ENCODE assay signal across 2 cellular contexts in genomic region chr3:194293546-194294198, GRCh38.
TF ChIP-seq lines count a peak whose summit lies in the region.

No MANE protein-coding gene starts in this region.

TF ChIP-seq in GM23338, 12 proteins besides CTCF, POLR2A, EP300 and RAD21:
- TF ChIP-seq CREB1 (CRISPR knock-in tag; IDR thresholded peaks at IDR 0.05; ENCODE audit: low read depth) (no peak), POLR2AphosphoS5 (IDR thresholded peaks at IDR 0.05; ENCODE audit: low read depth) (no peak), ZNF462 (CRISPR knock-in tag; IDR thresholded peaks at IDR 0.05) (no peak), REST (IDR thresholded peaks at IDR 0.05; ENCODE audit: unreplicated experiment) (no peak), STAT1 (IDR thresholded peaks at IDR 0.05; ENCODE audit: unreplicated experiment) (no peak), ZNF331 (CRISPR knock-in tag; IDR thresholded peaks at IDR 0.05; ENCODE audit: low read depth) (no peak), EZH2 (IDR thresholded peaks at IDR 0.05; ENCODE audit: low read depth, unreplicated experiment) (no peak), JUNB (IDR thresholded peaks at IDR 0.05; ENCODE audit: unreplicated experiment) (no peak), EZH2phosphoT487 (IDR thresholded peaks at IDR 0.05; ENCODE audit: unreplicated experiment) (no peak), ZNF114 (CRISPR knock-in tag; IDR thresholded peaks at IDR 0.05) (no peak), NANOG (IDR thresholded peaks at IDR 0.05; ENCODE audit: borderline replicate concordance) (no peak), ETS1 (IDR thresholded peaks at IDR 0.05) (no peak)

TF ChIP-seq in H1, 55 proteins besides CTCF, POLR2A, EP300 and RAD21:
- TF ChIP-seq RXRA (IDR thresholded peaks at IDR 0.05; ENCODE audit: insufficient read depth, low read depth, low read length), result no peak
- TF ChIP-seq CBX8 (IDR thresholded peaks at IDR 0.05; ENCODE audit: borderline replicate concordance, low read depth, low read length), result no peak
- TF ChIP-seq POU5F1 (IDR thresholded peaks at IDR 0.05; ENCODE audit: low read depth, low read length), result no peak
- no peak for TF ChIP-seq TBP (IDR thresholded peaks at IDR 0.05; ENCODE audit: low read depth, low read length)
- no peak for TF ChIP-seq ZNF274 (IDR thresholded peaks at IDR 0.05; ENCODE audit: borderline replicate concordance, extremely low read depth, low read length)
- TF ChIP-seq RFX5 (IDR thresholded peaks at IDR 0.05; ENCODE audit: borderline replicate concordance, low read depth, low read length), result no peak
- no peak for TF ChIP-seq BCL11A (IDR thresholded peaks at IDR 0.05; ENCODE audit: low read depth in 2 of 2, low read length in 2 of 2)
- no peak for TF ChIP-seq CHD1 (IDR thresholded peaks at IDR 0.05; ENCODE audit: low read depth, low read length)
- TF ChIP-seq KDM4A (IDR thresholded peaks at IDR 0.05; ENCODE audit: low read depth, low read length, severe bottlenecking), result no peak
- no peak for TF ChIP-seq PHF8 (conservative IDR thresholded peaks at IDR 0.05; ENCODE audit: low read depth, low read length)
- no peak for TF ChIP-seq RNF2 (IDR thresholded peaks at IDR 0.05; ENCODE audit: borderline replicate concordance, low read depth, low read length, missing control alignments, poor library complexity, severe bottlenecking)
- no peak for TF ChIP-seq RBBP5 (IDR thresholded peaks at IDR 0.05; ENCODE audit: borderline replicate concordance, low read depth, low read length)
